9 cellular contexts compared by ENCODE assay signal in genomic region chr9:2013688-2014087, GRCh38. TPM values are rescaled to one million over a fixed set of nuclear protein-coding genes. Genes with fewer than 3 reads are reported as not detected.
DNase-seq lines count a peak whose midpoint lies in the region; ATAC-seq and TF ChIP-seq lines count a peak whose summit lies in the region.
"Had no signal": no experiment of that assay in that cellular context is flagged by ENCODE, and none has a peak within 500 bp of the region (broad histone marks: within the 10 kb centered on the region; RNA-seq: fewer than 3 reads in every experiment).

No MANE protein-coding gene starts in this region.

- intact Hi-C loops in body of pancreas (cut with DNase I), result no loop called here

- H3K9ac ChIP-seq in Karpas-422 (ENCODE audit: low read length), result peak overlapping the region; percentile 82; the same call in 1 of the 2 replicates
- H3K9ac ChIP-seq in mucosa of rectum (ENCODE audit: low read depth in 1 of 2, low read length in 2 of 2), result peak overlapping the region; percentile 84 to 94

- no peak overlapping the region for H3K27ac ChIP-seq in Karpas-422 (ENCODE audit: low read length)
- H3K27ac ChIP-seq in body of pancreas, result peak overlapping the region in 3 of 4 donors; percentile 97 to 99 (median 98)
- no peak overlapping the region for H3K27ac ChIP-seq in mucosa of rectum (ENCODE audit: low read depth in 2 of 2, low read length in 2 of 2)

- H3K27me3 ChIP-seq in Karpas-422 (ENCODE audit: low read length) (no peaks in the 10 kb centered on the region), body of pancreas (no peaks in the 10 kb centered on the region), mucosa of rectum (ENCODE audit: control insufficient read depth in 2 of 2, insufficient read depth in 2 of 2, low read length in 2 of 2) (peaks cover 0 to 4% of the 10 kb centered on the region in 2 donors)

- peak overlapping the region; percentile 100; the same call in 1 of the 2 replicates for H2AFZ ChIP-seq in Karpas-422 (ENCODE audit: low read length)

- H3K9me2 ChIP-seq in Karpas-422 (replicated peaks; ENCODE audit: insufficient read depth, low read length), result no peaks in the 10 kb centered on the region

- H3K4me1 ChIP-seq in Karpas-422 (ENCODE audit: low read length) (peaks cover 19% of the 10 kb centered on the region), body of pancreas (peaks cover 12% of the 10 kb centered on the region), mucosa of rectum (ENCODE audit: control insufficient read depth in 2 of 2, insufficient read depth in 2 of 2, low read length in 2 of 2) (peaks cover 3 to 9% of the 10 kb centered on the region in 2 donors)

- peak overlapping the region; percentile 92 for H3K4me3 ChIP-seq in Karpas-422 (ENCODE audit: low read length)
- H3K4me3 ChIP-seq in body of pancreas, result no peak overlapping the region
- no peak overlapping the region for H3K4me3 ChIP-seq in mucosa of rectum (ENCODE audit: low read length in 2 of 2)

- no peak for TF ChIP-seq POLR2A in body of pancreas (IDR thresholded peaks at IDR 0.05)

- WGBS in body of pancreas, 2 donors, result 54 to 70% methylated on average over 2 of the region's 2 CpGs

- H3K79me2 ChIP-seq in Karpas-422 (ENCODE audit: low read length), result peaks cover 21% of the 10 kb centered on the region

- H3K36me3 ChIP-seq in Karpas-422 (ENCODE audit: insufficient read depth, low read length) (no peaks in the 10 kb centered on the region), body of pancreas (replicated peaks in 1 of 2; ENCODE audit: insufficient read depth in 1 of 2, low read depth in 2 of 2) (no peaks in the 10 kb centered on the region), mucosa of rectum (ENCODE audit: control insufficient read depth in 2 of 2, insufficient read depth in 2 of 2, low read length in 2 of 2) (no peaks in the 10 kb centered on the region)

- TF ChIP-seq CTCF in body of pancreas (IDR thresholded peaks at IDR 0.05), result no peak

- H3K9me3 ChIP-seq in Karpas-422 (ENCODE audit: low read length) (no peaks in the 10 kb centered on the region), body of pancreas (no peaks in the 10 kb centered on the region), mucosa of rectum (ENCODE audit: control insufficient read depth in 2 of 2, low read length in 2 of 2) (no peaks in the 10 kb centered on the region)

- ATAC-seq in body of pancreas (no peak), GM21723 (IDR thresholded peaks at IDR 0.05; ENCODE audit: unreplicated experiment) (no peak)

- peak; percentile 22 for DNase-seq in AG08396 (ENCODE audit: low spot score)
- DNase-seq in Karpas-422, result no peak
- DNase-seq in body of pancreas, result no peak
- no peak for DNase-seq in DMS 273 (lab: John Stamatoyannopoulos, UW; ENCODE audit: unreplicated experiment)
- DNase-seq in DMS153 treated with DMSO at 0.1 percent for 48 hours (lab: John Stamatoyannopoulos, UW; ENCODE audit: unreplicated experiment), result no peak
- no peak for DNase-seq in stimulated activated CD4-positive, alpha-beta T cell treated with anti-CD3 and anti-CD28 coated beads, Interleukin-4, amount 100 ng/mL, for 1 hour
- DNase-seq: activated CD8-positive, alpha-beta memory T cell treated with anti-CD3 and anti-CD28 coated beads for 24 hours had no signal

- peak overlapping the region; percentile 90 for H3K4me2 ChIP-seq in Karpas-422 (ENCODE audit: low read depth, low read length, poor library complexity, severe bottlenecking)

- peaks cover 7% of the 10 kb centered on the region; the same call in 1 of the 2 replicates for H4K20me1 ChIP-seq in Karpas-422 (ENCODE audit: insufficient read depth, low read depth, low read length)

RNA-seq across cellular contexts. Expression of gene SMARCA2, which starts 1.5 kb away (rescaled TPM):
- total RNA-seq in Karpas-422 (2014; rRNA removed; shearing (Covaris generic); ENCODE audit: low replicate concordance), result 108 and 134 TPM in 2 replicates
- total RNA-seq in body of pancreas, result 100 to 1,000 TPM in 1 of 2 donors, 10 to 100 TPM in 1; 83.8 to 117 TPM

Comparison
In these comparisons a context has a peak if more than half of its experiments do, and no peak if none do; other contexts are left out.
1. H3K27ac ChIP-seq: peak in body of pancreas (3 of 4); none in Karpas-422 (single experiment) and mucosa of rectum (0 of 2).